Comparison of ENCODE assay signal across 15 cellular contexts in the genomic region with DNA sequence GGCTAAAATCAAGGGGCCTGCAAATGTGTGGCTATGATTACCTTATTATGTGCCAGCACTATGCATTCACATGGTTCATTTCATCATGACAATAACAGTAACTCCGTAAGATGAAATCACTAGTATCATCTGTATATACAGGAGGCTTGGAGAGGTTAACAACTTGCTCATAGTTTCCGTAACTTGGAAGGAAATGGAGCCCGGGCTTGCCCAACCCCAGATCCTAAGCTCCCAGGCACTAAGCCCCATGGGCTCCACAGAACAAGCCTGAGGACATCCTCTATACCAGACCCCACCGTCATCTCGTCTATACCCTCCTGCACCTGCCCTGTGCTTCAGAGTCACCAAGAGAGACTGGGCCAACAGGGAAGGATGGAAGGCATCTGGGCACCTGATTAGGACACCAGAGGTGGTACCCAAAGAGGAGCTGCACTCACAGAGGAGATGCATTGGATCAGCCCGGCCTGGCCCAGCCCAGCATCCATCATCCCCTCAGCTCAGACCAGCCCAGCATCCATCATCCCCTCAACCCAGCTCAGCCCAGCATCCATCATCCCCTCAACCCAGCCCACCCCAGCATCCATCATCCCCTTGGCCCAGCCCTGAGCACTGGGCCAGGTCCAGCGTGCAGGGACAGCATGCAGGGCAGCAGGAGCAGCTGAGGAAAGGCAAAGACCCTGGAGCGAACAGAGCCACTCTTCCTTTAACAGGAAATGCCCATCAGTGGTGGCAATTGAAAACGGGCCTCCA. TPM values are rescaled to one million over a fixed set of nuclear protein-coding genes. Genes with fewer than 3 reads are reported as not detected.
DNase-seq lines count a peak whose midpoint lies in the region; ATAC-seq, FAIRE-seq and TF ChIP-seq lines count a peak whose summit lies in the region.
"Had no signal": no experiment of that assay in that cellular context is flagged by ENCODE, and none has a peak within 500 bp of the region (broad histone marks: within the 10 kb centered on the region; RNA-seq: fewer than 3 reads in every experiment).

No MANE protein-coding gene starts in this region.

- no peak overlapping the region for H2BK120ac ChIP-seq in neuronal stem cell (ENCODE audit: low read depth, low read length)

- no peak overlapping the region for H3K4me2 ChIP-seq in neuronal stem cell (ENCODE audit: insufficient read depth, low read length, poor library complexity, severe bottlenecking)

- H3K4ac ChIP-seq in neuronal stem cell (ENCODE audit: low read length): no peak overlapping the region

- TF ChIP-seq CTCF in HFFc6 (IDR thresholded peaks at IDR 0.05): no peak
- TF ChIP-seq CTCF in fibroblast of villous mesenchyme (IDR thresholded peaks at IDR 0.05; ENCODE audit: insufficient read depth, low read depth, low read length): no peak
- no peak for TF ChIP-seq CTCF in spleen (IDR thresholded peaks at IDR 0.05 in 8 of 11, conservative IDR thresholded peaks at IDR 0.05 in 3 of 11)
- no peak for TF ChIP-seq CTCF in pancreas (IDR thresholded peaks at IDR 0.05)

- no peak overlapping the region for H3K4me3 Mint-ChIP-seq in HFFc6
- no peak overlapping the region for H3K4me3 Mint-ChIP-seq in activated CD4-positive, alpha-beta memory T cell treated with anti-CD3 and anti-CD28 coated beads for 36 hours

- H2BK12ac ChIP-seq in neuronal stem cell (ENCODE audit: low read length): no peak overlapping the region

- peaks cover 1% of the 10 kb centered on the region; the same call in 1 of the 2 replicates for H3K27me3 Mint-ChIP-seq in HFFc6 (ENCODE audit: insufficient read depth)
- no peaks in the 10 kb centered on the region for H3K27me3 Mint-ChIP-seq in activated CD4-positive, alpha-beta memory T cell treated with anti-CD3 and anti-CD28 coated beads for 36 hours

- no peak for FAIRE-seq in pancreas (lab: Jason Lieb, UNC)

- H4K8ac ChIP-seq in neuronal stem cell (ENCODE audit: low read depth, low read length): no peak overlapping the region

- H3K4me1 ChIP-seq in spleen: peaks cover 54 to 100% (median 87%) of the 10 kb centered on the region in 6 donors
- peaks cover 0 to 7% (median 4%) of the 10 kb centered on the region in 3 donors for H3K4me1 ChIP-seq in pancreas
- H3K4me1 ChIP-seq in neuronal stem cell (ENCODE audit: control insufficient read depth in 2 of 2, insufficient read depth in 1 of 2, low read depth in 1 of 2, low read length in 2 of 2): peaks cover 22 to 26% of the 10 kb centered on the region in 2 donors

- WGBS in spleen, 5 donors: 82 to 85% (median 83%) methylated on average over 9 of the region's 9 CpGs
- whole genome bisulfite sequencing in pancreas, 2 donors: 87 to 93% methylated on average over 9 of the region's 9 CpGs
- WGBS in neuronal stem cell (ENCODE audit: extremely low coverage in 2 of 2, insufficient read length in 2 of 2, insufficient replicate concordance in 1 of 2), 2 donors: no CpG with 5 or more reads among the region's 9 CpGs

- peak overlapping the region; percentile 33 for H3K27ac Mint-ChIP-seq in HFFc6
- peak overlapping the region; percentile 99 for H3K27ac Mint-ChIP-seq in activated CD4-positive, alpha-beta memory T cell treated with anti-CD3 and anti-CD28 coated beads for 36 hours

- H3K4me1 Mint-ChIP-seq in HFFc6 (ENCODE audit: low read depth): peaks cover 84% of the 10 kb centered on the region
- peaks cover 77% of the 10 kb centered on the region for H3K4me1 Mint-ChIP-seq in activated CD4-positive, alpha-beta memory T cell treated with anti-CD3 and anti-CD28 coated beads for 36 hours (ENCODE audit: low read depth)

- H2BK15ac ChIP-seq in neuronal stem cell (ENCODE audit: low read length): no peak overlapping the region

- no peak overlapping the region for H3K23ac ChIP-seq in neuronal stem cell (ENCODE audit: low read depth, low read length, poor library complexity)

- no peak overlapping the region for H4K91ac ChIP-seq in neuronal stem cell (ENCODE audit: low read depth, low read length, poor library complexity)

- no peak overlapping the region for H2BK5ac ChIP-seq in neuronal stem cell (ENCODE audit: low read length)

- H3K36me3 ChIP-seq in spleen (no peaks in the 10 kb centered on the region), pancreas (no peaks in the 10 kb centered on the region), neuronal stem cell (replicated peaks in 1 of 2; ENCODE audit: control insufficient read depth in 2 of 2, insufficient read depth in 2 of 2, low read length in 2 of 2) (peaks cover 0 to 11% of the 10 kb centered on the region in 2 donors)

- H3K4me3 ChIP-seq in fibroblast of villous mesenchyme (ENCODE audit: low read depth, low read length) (no peak overlapping the region), spleen (no peak overlapping the region), pancreas (no peak overlapping the region), neuronal stem cell (ENCODE audit: low read length in 2 of 2) (no peak overlapping the region)

- no peak overlapping the region for H3K18ac ChIP-seq in neuronal stem cell (ENCODE audit: low read length)

- H2AK5ac ChIP-seq in neuronal stem cell (ENCODE audit: low read depth, low read length): no peak overlapping the region

- DNase-seq in HFFc6 (no peak), fibroblast of villous mesenchyme (ENCODE audit: low read depth) (peak; percentile 78), spleen (no peak), pancreas (no peak), neuronal stem cell (ENCODE audit: low spot score) (no peak)
- DNase-seq in activated CD4-positive, alpha-beta memory T cell treated with anti-CD3 and anti-CD28 coated beads for 36 hours: peak; percentile 12
- DNase-seq: caudate nucleus; hypothalamus; KG1; mammary epithelial cell; NCI-H187 treated with DMSO at 0.1 percent for 48 hours; retina; stimulated activated CD4-positive, alpha-beta T cell treated with anti-CD3 and anti-CD28 coated beads, Interleukin-4, amount 100 ng/mL, for 4 hours had no signal

- H3K27ac ChIP-seq in spleen (peak overlapping the region in 7 of 8 donors; percentile 73 to 94 (median 90)), pancreas (no peak overlapping the region), neuronal stem cell (replicated peaks; ENCODE audit: low read length) (no peak overlapping the region)
- H3K27ac ChIP-seq: epithelial cell of prostate had no signal

- TF ChIP-seq POLR2A in spleen (IDR thresholded peaks at IDR 0.05): no peak

- H3K9ac ChIP-seq in neuronal stem cell (ENCODE audit: low read depth, low read length, poor library complexity): no peak overlapping the region

- no peaks in the 10 kb centered on the region for H3K9me3 ChIP-seq in spleen
- H3K9me3 ChIP-seq in pancreas: no peaks in the 10 kb centered on the region
- H3K9me3 ChIP-seq in neuronal stem cell (replicated peaks in 1 of 2; ENCODE audit: control insufficient read depth in 2 of 2, insufficient read depth in 1 of 2, low read depth in 1 of 2, low read length in 2 of 2): no peaks in the 10 kb centered on the region

- ATAC-seq in GM18861 (IDR thresholded peaks at IDR 0.05; ENCODE audit: unreplicated experiment) (no peak), pancreas (no peak)

- CTCF ChIA-PET in activated CD4-positive, alpha-beta memory T cell treated with anti-CD3 and anti-CD28 coated beads for 36 hours (lab: Charles Lee): interaction anchor here (1.2 kb wide), 1 partner anchor 128 kb away, joined by 4 read pairs; no protein-coding TSS in a partner anchor

- no peaks in the 10 kb centered on the region; the same call in 1 of the 2 replicates for H3K36me3 Mint-ChIP-seq in HFFc6 (ENCODE audit: low read depth)
- H3K36me3 Mint-ChIP-seq in activated CD4-positive, alpha-beta memory T cell treated with anti-CD3 and anti-CD28 coated beads for 36 hours: peaks cover 15% of the 10 kb centered on the region

- no peak overlapping the region for H2AFZ ChIP-seq in neuronal stem cell (ENCODE audit: low read length)

- H3K9me3 Mint-ChIP-seq in HFFc6: no peaks in the 10 kb centered on the region
- no peaks in the 10 kb centered on the region for H3K9me3 Mint-ChIP-seq in activated CD4-positive, alpha-beta memory T cell treated with anti-CD3 and anti-CD28 coated beads for 36 hours

- intact Hi-C loops in activated CD4-positive, alpha-beta memory T cell treated with anti-CD3 and anti-CD28 coated beads for 36 hours (cut with micrococcal nuclease): no loop called here
- intact Hi-C loops in spleen (cut with DNase I; ENCODE audit: low total_unique reads): loop anchor here (10.0 kb wide), 2 partner anchors 65 to 215 kb away; no protein-coding TSS in a partner anchor
- intact Hi-C loops in pancreas (cut with DNase I): loop anchor here in 2 of 3 donors (10.0 kb wide), 2 partner anchors 55 to 125 kb away; no protein-coding TSS in a partner anchor

- no peaks in the 10 kb centered on the region for H3K79me1 ChIP-seq in neuronal stem cell (ENCODE audit: low read depth, low read length)

- H3K27me3 ChIP-seq in spleen (replicated peaks in 1 of 7) (no peaks in the 10 kb centered on the region), pancreas (no peaks in the 10 kb centered on the region), neuronal stem cell (ENCODE audit: control insufficient read depth in 3 of 3, insufficient read depth in 3 of 3, low read depth in 1 of 3, low read length in 3 of 3) (no peaks in the 10 kb centered on the region)

- POLR2A ChIA-PET in activated CD4-positive, alpha-beta memory T cell treated with anti-CD3 and anti-CD28 coated beads for 36 hours (lab: Charles Lee): interaction anchor here (1.0 to 7.7 kb wide), 3 partner anchors 12 to 132 kb away, joined by 3 to 123 read pairs (median 5); no protein-coding TSS in a partner anchor

- no peak overlapping the region for H3K14ac ChIP-seq in neuronal stem cell (ENCODE audit: low read length)

RNA-seq across cellular contexts. Expression of a gene that starts 28.5 kb away (rescaled TPM):
- 10 to 100 TPM; 63.6 to 71.3 (median 66.5) TPM for total RNA-seq in HFFc6 (2021; fragmentation: NEBNext Ultra II Directional; extraction: Animal tissue kit (Norgen Biotek cat#: 25700))
- total RNA-seq in activated CD4-positive, alpha-beta memory T cell treated with anti-CD3 and anti-CD28 coated beads for 36 hours: 100 to 1,000 TPM; 120 to 121 TPM
- 60.2 and 69.1 TPM in 2 replicates for total RNA-seq in fibroblast of villous mesenchyme
- 10 to 100 TPM; 18.4 to 41.4 (median 31.7) TPM for total RNA-seq in spleen
- 10 to 100 TPM; 37.9 to 79.0 (median 41.4) TPM for polyA plus RNA-seq in spleen
- 10 to 100 TPM; 27.6 to 37.7 (median 31.7) TPM for total RNA-seq in pancreas
- polyA plus RNA-seq in pancreas: 10 to 100 TPM; 30.0 to 37.9 TPM
- 54.4 TPM for polyA plus RNA-seq in neuronal stem cell (2013, experiment 1 of 2)
- polyA plus RNA-seq in neuronal stem cell (2013, experiment 2 of 2): 52.8 TPM

RNA-seq across cellular contexts. Expression of a gene that starts 36.8 kb away (rescaled TPM):
- total RNA-seq in HFFc6 (2021; fragmentation: NEBNext Ultra II Directional; extraction: Animal tissue kit (Norgen Biotek cat#: 25700)): 1 to 10 TPM; 4.1 to 5.8 (median 4.9) TPM
- total RNA-seq in activated CD4-positive, alpha-beta memory T cell treated with anti-CD3 and anti-CD28 coated beads for 36 hours: 1 to 10 TPM; 8.7 to 9.7 TPM
- total RNA-seq in fibroblast of villous mesenchyme (3.2 and 3.9 TPM in 2 replicates), spleen (10 to 100 TPM in 3 of 7 donors, 1 to 10 TPM in 4; 8.3 to 14.7 (median 9.8) TPM), pancreas (1 to 10 TPM; 4.7 to 7.4 (median 6.3) TPM)
- polyA plus RNA-seq in spleen (10 to 100 TPM in 1 of 3 donors, 1 to 10 TPM in 2; 5.2 to 10.6 (median 7.4) TPM), pancreas (10 to 100 TPM; 12.4 to 17.7 TPM)
- 5.1 TPM for polyA plus RNA-seq in neuronal stem cell (2013, experiment 1 of 2)
- 4.5 TPM for polyA plus RNA-seq in neuronal stem cell (2013, experiment 2 of 2)

Comparison
In these comparisons a context has a peak if more than half of its experiments do, and no peak if none do; other contexts are left out.
1. DNase-seq: peak in activated CD4-positive, alpha-beta memory T cell treated with anti-CD3 and anti-CD28 coated beads for 36 hours (single experiment) and fibroblast of villous mesenchyme (single experiment); none in HFFc6 (single experiment), spleen (single experiment), pancreas (0 of 6) and neuronal stem cell (single experiment).
2. H3K27ac ChIP-seq: peak in spleen (7 of 8); none in pancreas (0 of 4) and neuronal stem cell (single experiment).